In genomic region chr10:103671126-103671525, GRCh38 we compare ENCODE assay signal across 16 cellular contexts.
A peak's percentile ranks its signal among the peaks of the same experiment; 100 is the strongest.
DNase-seq lines count a peak whose midpoint lies in the region; ATAC-seq, FAIRE-seq and TF ChIP-seq lines count a peak whose summit lies in the region.
"Had no signal": no experiment of that assay in that cellular context is flagged by ENCODE, and none has a peak within 500 bp of the region (broad histone marks: within the 10 kb centered on the region; RNA-seq: fewer than 3 reads in every experiment).

No MANE protein-coding gene starts in this region.

- POLR2A ChIA-PET in GM12878 (lab: Charles Lee): no interaction called here

- H3K27me3 ChIP-seq in BLaER1 (no peaks in the 10 kb centered on the region), GM12878 (replicated peaks in 1 of 2; ENCODE audit: control insufficient read depth in 2 of 2, insufficient read depth in 2 of 2, low read length in 1 of 2) (no peaks in the 10 kb centered on the region), sigmoid colon (no peaks in the 10 kb centered on the region)
- H3K27me3 ChIP-seq: BE2C had no signal

- intact Hi-C loops in GM12878 (cut with micrococcal nuclease; ENCODE audit: unreplicated experiment) (no loop called here), sigmoid colon (cut with DNase I) (no loop called here)

- no peak overlapping the region for H2AFZ ChIP-seq in GM12878 (ENCODE audit: control insufficient read depth, low read depth, low read length)
- H2AFZ ChIP-seq: GM23338 had no signal

- TF ChIP-seq EP300 in GM12878 (IDR thresholded peaks at IDR 0.05; ENCODE audit: borderline replicate concordance in 1 of 2, control insufficient read depth in 1 of 2, low read depth in 2 of 2, low read length in 2 of 2) (no peak), sigmoid colon (IDR thresholded peaks at IDR 0.05) (no peak)

- peaks cover 7% of the 10 kb centered on the region for H3K27me3 Mint-ChIP-seq in HFFc6 (ENCODE audit: insufficient read depth)

- CTCF ChIA-PET in GM12878 (lab: Yijun Ruan, JAX): interaction anchor here (1.6 kb wide), 1 partner anchor 15 kb away, joined by 6 read pairs; no protein-coding TSS in a partner anchor

- H3K79me2 ChIP-seq in GM12878 (ENCODE audit: control insufficient read depth, insufficient read depth, low read length): no peaks in the 10 kb centered on the region; the same call in none of the 2 replicates

- peaks cover 12% of the 10 kb centered on the region for H3K36me3 ChIP-seq in BLaER1
- peaks cover 6 to 14% of the 10 kb centered on the region in 2 experiments; a peak in 3 of 4 replicates for H3K36me3 ChIP-seq in GM12878 (ENCODE audit: control insufficient read depth in 2 of 2, insufficient read depth in 2 of 2, low read length in 1 of 2)
- no peaks in the 10 kb centered on the region for H3K36me3 ChIP-seq in sigmoid colon
- H3K36me3 ChIP-seq: BE2C had no signal

- no peak for TF ChIP-seq RAD21 in GM12878 (IDR thresholded peaks at IDR 0.05; ENCODE audit: insufficient read depth, low read depth, low read length)

- RAD21 ChIA-PET in GM12878 (lab: Charles Lee; ENCODE audit: unreplicated experiment): no interaction called here

- H3K9me3 Mint-ChIP-seq in HFFc6: no peaks in the 10 kb centered on the region
- H3K9me3 Mint-ChIP-seq: GM23338 had no signal

- H3K4me3 Mint-ChIP-seq in HFFc6: no peak overlapping the region
- H3K4me3 Mint-ChIP-seq: GM23338 had no signal

- DNase-seq in HFFc6 (no peak), GM12878 (ENCODE audit: low read depth, low spot score) (no peak), sigmoid colon (no peak), omental fat pad (ENCODE audit: low spot score) (no peak)
- no peak for DNase-seq in stimulated activated naive CD4-positive, alpha-beta T cell (lab: John Stamatoyannopoulos, UW)
- DNase-seq: BE2C, DMS79, H7, KBM-7 had no signal

- in situ Hi-C loops in GM12878 (cut with MboI): no loop called here

- H3K4me1 Mint-ChIP-seq in HFFc6 (ENCODE audit: low read depth): peaks cover 66% of the 10 kb centered on the region

- H3K27ac ChIP-seq in BLaER1 (peak overlapping the region; percentile 91), GM12878 (ENCODE audit: control insufficient read depth, insufficient read depth) (no peak overlapping the region), sigmoid colon (peak overlapping the region in 3 of 4 donors; percentile 18 to 30 (median 25))
- H3K27ac ChIP-seq: HL-60 had no signal

- peak overlapping the region; percentile 95 for H3K4me2 ChIP-seq in BLaER1
- no peak overlapping the region for H3K4me2 ChIP-seq in GM12878 (ENCODE audit: control insufficient read depth, insufficient read depth)
- H3K4me2 ChIP-seq: GM23338 had no signal

- FAIRE-seq in GM12878 (lab: Jason Lieb, UNC): no peak
- FAIRE-seq: A204.1, GM12891 had no signal

- H3K36me3 Mint-ChIP-seq in HFFc6 (ENCODE audit: low read depth): peaks cover 12% of the 10 kb centered on the region

- peak overlapping the region; percentile 6; the same call in 1 of the 2 replicates for H3K27ac Mint-ChIP-seq in HFFc6
- H3K27ac Mint-ChIP-seq: GM23338 had no signal

- H3K9ac ChIP-seq in BLaER1 (peak overlapping the region; percentile 77), GM12878 (ENCODE audit: control insufficient read depth, insufficient read depth, low read length) (no peak overlapping the region)

- H3K9me3 ChIP-seq in BLaER1: no peaks in the 10 kb centered on the region
- H3K9me3 ChIP-seq in GM12878 (replicated peaks; ENCODE audit: control insufficient read depth, insufficient read depth, low read length): no peaks in the 10 kb centered on the region
- no peaks in the 10 kb centered on the region for H3K9me3 ChIP-seq in sigmoid colon
- H3K9me3 ChIP-seq: BE2C had no signal

- TF ChIP-seq POLR2A in GM12878 (IDR thresholded peaks at IDR 0.05; ENCODE audit: low read depth, low read length) (no peak), sigmoid colon (IDR thresholded peaks at IDR 0.05) (no peak)

- ATAC-seq in GM12878 (no peak), HG02973 (IDR thresholded peaks at IDR 0.05; ENCODE audit: unreplicated experiment) (no peak), HG03354 (IDR thresholded peaks at IDR 0.05; ENCODE audit: poor library complexity, severe bottlenecking, unreplicated experiment) (no peak), omental fat pad (ENCODE audit: low FRiP score) (no peak)
- ATAC-seq: GM23338 had no signal

- TF ChIP-seq CTCF in HFFc6 (IDR thresholded peaks at IDR 0.05): no peak
- TF ChIP-seq CTCF in GM12878 (IDR thresholded peaks at IDR 0.05 in 2 of 3, conservative IDR thresholded peaks at IDR 0.05 in 1 of 3; ENCODE audit: control insufficient read depth in 2 of 3, extremely low read depth in 1 of 3, insufficient read depth in 1 of 3, low read depth in 3 of 3, low read length in 3 of 3): no peak
- no peak for TF ChIP-seq CTCF in sigmoid colon (IDR thresholded peaks at IDR 0.05)
- no peak for TF ChIP-seq CTCF in omental fat pad (IDR thresholded peaks at IDR 0.05)

- H3K4me1 ChIP-seq in BLaER1 (peaks cover 100% of the 10 kb centered on the region), GM12878 (ENCODE audit: control insufficient read depth, insufficient read depth, low read length) (no peaks in the 10 kb centered on the region), sigmoid colon (peaks cover 0 to 27% (median 26%) of the 10 kb centered on the region in 4 donors)

- H3K4me3 ChIP-seq in BLaER1 (no peak overlapping the region), GM12878 (no peak overlapping the region), sigmoid colon (no peak overlapping the region)
- H3K4me3 ChIP-seq: GM23338 had no signal

- SMC1A ChIA-PET in GM12878 (lab: Charles Lee; ENCODE audit: uncharacterized antibody, unreplicated experiment): interaction anchor here (1.5 kb wide), 2 partner anchors 8 to 13 kb away, joined by 3 read pairs; no protein-coding TSS in a partner anchor

- 100% methylated on average over 5 of the region's 5 CpGs for WGBS in GM12878 (ENCODE audit: insufficient coverage, insufficient replicate concordance, low lambda C conversion rate, missing lambda C conversion rate)
- 89 to 95% methylated on average over 5 of the region's 5 CpGs for WGBS in sigmoid colon, 2 donors

- BruUV-seq in GM12878 (replicated peaks; lab: Mats Ljungman, UMichigan): no TSS peak

- H4K20me1 ChIP-seq in BLaER1 (peaks cover 8% of the 10 kb centered on the region), GM12878 (ENCODE audit: control insufficient read depth, insufficient read depth) (no peaks in the 10 kb centered on the region; the same call in 1 of the 2 replicates)

TF ChIP-seq in GM12878, 131 proteins besides CTCF, POLR2A, EP300 and RAD21:
- TF ChIP-seq HDAC2 (IDR thresholded peaks at IDR 0.05): no peak
- peak; percentile 76 for TF ChIP-seq ZBTB40 (IDR thresholded peaks at IDR 0.05; ENCODE audit: borderline replicate concordance)
